16 cellular contexts compared by ENCODE assay signal in the genomic region with DNA sequence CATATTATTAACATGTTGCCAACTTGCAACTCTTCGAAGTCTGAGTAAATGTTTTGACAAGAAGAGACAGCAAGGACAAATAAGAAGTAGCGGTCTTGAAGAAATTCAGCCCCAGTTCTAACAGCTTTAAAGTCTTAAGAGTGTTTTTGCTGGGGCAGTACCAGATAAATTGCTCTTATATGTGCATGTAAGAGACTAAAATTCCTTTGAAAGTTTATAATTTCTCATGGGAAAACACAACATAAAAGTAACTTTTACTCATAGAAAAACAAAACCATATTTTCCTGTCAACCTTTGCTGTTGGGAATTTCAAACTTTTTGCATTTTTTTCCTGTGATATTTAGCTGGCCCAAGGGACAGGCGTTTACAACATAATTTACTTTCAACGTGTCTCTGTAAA.
"Had no signal": no experiment of that assay in that cellular context is flagged by ENCODE, and none has a peak within 500 bp of the region (broad histone marks: within the 10 kb centered on the region; RNA-seq: fewer than 3 reads in every experiment).

No MANE protein-coding gene starts in this region.

- ATAC-seq: natural killer cell treated with Interleukin-12 subunit alpha and Interleukin-12 subunit beta and Interleukin-15 and Interleukin-18, amount 100 ng/mL, for 72 hours; right cardiac atrium had no signal

- H3K27ac Mint-ChIP-seq: endodermal cell; natural killer cell treated with Interleukin-12 subunit alpha and Interleukin-12 subunit beta and Interleukin-15 and Interleukin-18, amount 100 ng/mL, for 72 hours had no signal

- H3K27ac ChIP-seq: dorsolateral prefrontal cortex, prostate gland had no signal

- H3K27me3 ChIP-seq: dorsolateral prefrontal cortex had no signal

- H3K36me3 Mint-ChIP-seq: natural killer cell treated with Interleukin-12 subunit alpha and Interleukin-12 subunit beta and Interleukin-15 and Interleukin-18, amount 100 ng/mL, for 72 hours had no signal

- H3K4me3 Mint-ChIP-seq: endodermal cell; natural killer cell treated with Interleukin-12 subunit alpha and Interleukin-12 subunit beta and Interleukin-15 and Interleukin-18, amount 100 ng/mL, for 72 hours had no signal

- H3K4me1 ChIP-seq: prostate gland had no signal

- H3K9me3 ChIP-seq: prostate gland had no signal

- DNase-seq: activated CD4-positive, alpha-beta T cell treated with anti-CD3 and anti-CD28 coated beads for 1 hour; activated CD4-positive, alpha-beta T cell treated with anti-CD3 and anti-CD28 coated beads, Interleukin-2, amount 50 U/mL, for 4 hours; activated naive CD4-positive, alpha-beta T cell treated with Interleukin-2 at 50 U/mL for 16 hours; activated T-cell treated with anti-CD3 and anti-CD28 coated beads for 4 hours; aorta; dorsolateral prefrontal cortex; endodermal cell; erythroblast; kidney glomerular epithelial cell; right cardiac atrium; stimulated activated CD4-positive, alpha-beta T cell treated with anti-CD3 and anti-CD28 coated beads, Interleukin-12 subunit alpha, Interleukin-12 subunit beta, amount 100 ng/mL, for 4 hours; stimulated activated CD4-positive, alpha-beta T cell treated with anti-CD3 and anti-CD28 coated beads, Interleukin-2, amount 100 ng/mL, for 24 hours; T-helper 1 cell; T1000 had no signal

- H3K9me3 Mint-ChIP-seq: endodermal cell; natural killer cell treated with Interleukin-12 subunit alpha and Interleukin-12 subunit beta and Interleukin-15 and Interleukin-18, amount 100 ng/mL, for 72 hours had no signal

- H3K36me3 ChIP-seq: prostate gland had no signal

- H3K4me3 ChIP-seq: prostate gland had no signal
